Comparison of ENCODE assay signal across 10 cellular contexts in the genomic region with DNA sequence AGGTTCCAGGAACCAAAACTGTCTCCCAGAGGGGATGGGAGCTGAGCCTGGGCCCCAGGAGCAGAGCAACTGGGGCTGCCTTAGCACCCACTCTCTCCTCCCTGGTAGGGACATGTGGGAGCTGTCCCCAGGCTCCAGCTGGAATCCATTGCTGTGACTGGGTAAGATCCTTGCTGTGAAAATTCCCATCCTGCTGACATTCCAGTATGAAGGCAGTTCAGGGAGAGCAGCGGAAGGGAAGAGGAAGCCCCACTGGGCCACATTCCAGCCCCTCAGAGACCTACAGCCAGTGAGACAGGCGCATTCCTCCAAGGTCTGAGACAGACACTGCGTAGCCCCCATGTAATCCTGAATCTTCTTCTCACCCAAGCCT. TPM values are rescaled to one million over a fixed set of nuclear protein-coding genes. Genes with fewer than 3 reads are reported as not detected.
DNase-seq lines count a peak whose midpoint lies in the region; ATAC-seq and TF ChIP-seq lines count a peak whose summit lies in the region.
"Had no signal": no experiment of that assay in that cellular context is flagged by ENCODE, and none has a peak within 500 bp of the region (broad histone marks: within the 10 kb centered on the region; RNA-seq: fewer than 3 reads in every experiment).

No MANE protein-coding gene starts in this region.

- H2AFZ ChIP-seq in fibroblast of lung (ENCODE audit: low read length), result no peak overlapping the region

- CTCF ChIA-PET in activated CD4-positive, alpha-beta memory T cell treated with anti-CD3 and anti-CD28 coated beads for 36 hours (lab: Charles Lee), result interaction anchor here (0.6 to 4.0 kb wide), 11 partner anchors 11 to 233 kb away, joined by 3 to 23 read pairs (median 5); a partner anchor contains a TSS

- no peak overlapping the region for H3K9ac ChIP-seq in fibroblast of lung (ENCODE audit: insufficient read depth, low read length)

- TF ChIP-seq EP300 in sigmoid colon (IDR thresholded peaks at IDR 0.05), result no peak

- no peak for TF ChIP-seq POLR2A in sigmoid colon (IDR thresholded peaks at IDR 0.05)

- DNase-seq in EH (ENCODE audit: low read depth), result peak; percentile 96
- no peak for DNase-seq in activated CD4-positive, alpha-beta memory T cell treated with anti-CD3 and anti-CD28 coated beads for 36 hours
- DNase-seq in fibroblast of lung (ENCODE audit: low read depth in 2 of 2), result peak; percentile 38 to 74
- DNase-seq in sigmoid colon, result no peak
- no peak for DNase-seq in NCI-H510A treated with DMSO at 0.1 percent for 48 hours (lab: John Stamatoyannopoulos, UW)
- no peak for DNase-seq in omental fat pad (ENCODE audit: low spot score)
- DNase-seq in medulla oblongata (ENCODE audit: extremely low spot score), result no peak
- DNase-seq: effector CD4-positive, alpha-beta T cell; occipital lobe had no signal

- H3K27ac ChIP-seq in fibroblast of lung (ENCODE audit: insufficient read depth, low read length), result peak overlapping the region; percentile 73
- peak overlapping the region; percentile 32 to 74 (median 56) for H3K27ac ChIP-seq in sigmoid colon

- POLR2A ChIA-PET in activated CD4-positive, alpha-beta memory T cell treated with anti-CD3 and anti-CD28 coated beads for 36 hours (lab: Charles Lee), result interaction anchor here (0.5 to 1.4 kb wide), 5 partner anchors 20 to 568 kb away, joined by 3 to 7 read pairs (median 4); a partner anchor contains a TSS

- ATAC-seq in omental fat pad (ENCODE audit: low FRiP score) (no peak), GM19397 (IDR thresholded peaks at IDR 0.05; ENCODE audit: unreplicated experiment) (no peak)

- WGBS in sigmoid colon, 2 donors, result 59 to 84% methylated on average over 3 of the region's 3 CpGs

- H3K4me1 Mint-ChIP-seq in activated CD4-positive, alpha-beta memory T cell treated with anti-CD3 and anti-CD28 coated beads for 36 hours (ENCODE audit: low read depth), result peaks cover 32% of the 10 kb centered on the region

- no peak overlapping the region for H3K4me3 Mint-ChIP-seq in activated CD4-positive, alpha-beta memory T cell treated with anti-CD3 and anti-CD28 coated beads for 36 hours

- H3K79me2 ChIP-seq in fibroblast of lung (ENCODE audit: control insufficient read depth, insufficient read depth, low read length), result no peaks in the 10 kb centered on the region

- H3K36me3 Mint-ChIP-seq in activated CD4-positive, alpha-beta memory T cell treated with anti-CD3 and anti-CD28 coated beads for 36 hours, result no peaks in the 10 kb centered on the region

- no peaks in the 10 kb centered on the region for H3K27me3 Mint-ChIP-seq in activated CD4-positive, alpha-beta memory T cell treated with anti-CD3 and anti-CD28 coated beads for 36 hours

- H3K9me3 ChIP-seq in fibroblast of lung (ENCODE audit: control insufficient read depth, insufficient read depth, low read depth, low read length), result no peaks in the 10 kb centered on the region
- no peaks in the 10 kb centered on the region for H3K9me3 ChIP-seq in sigmoid colon

- peak overlapping the region; percentile 79 for H3K27ac Mint-ChIP-seq in activated CD4-positive, alpha-beta memory T cell treated with anti-CD3 and anti-CD28 coated beads for 36 hours

- no peak for TF ChIP-seq CTCF in fibroblast of lung (conservative IDR thresholded peaks at IDR 0.05 in 1 of 2, IDR thresholded peaks at IDR 0.05 in 1 of 2; ENCODE audit: low read depth in 1 of 2, low read length in 2 of 2)
- no peak for TF ChIP-seq CTCF in sigmoid colon (IDR thresholded peaks at IDR 0.05)
- TF ChIP-seq CTCF in omental fat pad (IDR thresholded peaks at IDR 0.05), result no peak

- H3K27me3 ChIP-seq in fibroblast of lung (ENCODE audit: control insufficient read depth, insufficient read depth, low read length) (no peaks in the 10 kb centered on the region), sigmoid colon (no peaks in the 10 kb centered on the region)

- H3K36me3 ChIP-seq in fibroblast of lung (ENCODE audit: control insufficient read depth, insufficient read depth, low read length) (no peaks in the 10 kb centered on the region), sigmoid colon (no peaks in the 10 kb centered on the region)

- H3K4me2 ChIP-seq in fibroblast of lung (ENCODE audit: extremely low read depth, insufficient read depth, low read length), result no peak overlapping the region

- no peaks in the 10 kb centered on the region for H4K20me1 ChIP-seq in fibroblast of lung (ENCODE audit: control insufficient read depth, extremely low read depth, insufficient read depth, low read length)

- no peaks in the 10 kb centered on the region for H3K9me3 Mint-ChIP-seq in activated CD4-positive, alpha-beta memory T cell treated with anti-CD3 and anti-CD28 coated beads for 36 hours

- H3K4me3 ChIP-seq in fibroblast of lung (replicated peaks in 1 of 4; ENCODE audit: control extremely low read depth in 1 of 4, insufficient read depth in 1 of 4, low read depth in 3 of 4, low read length in 4 of 4), result no peak overlapping the region
- H3K4me3 ChIP-seq in sigmoid colon, result no peak overlapping the region

- intact Hi-C loops in activated CD4-positive, alpha-beta memory T cell treated with anti-CD3 and anti-CD28 coated beads for 36 hours (cut with micrococcal nuclease), result no loop called here
- intact Hi-C loops in sigmoid colon (cut with DNase I), result no loop called here

- peaks cover 49% of the 10 kb centered on the region for H3K4me1 ChIP-seq in fibroblast of lung (ENCODE audit: control insufficient read depth, extremely low read depth, insufficient read depth, low read length)
- peaks cover 0 to 46% (median 43%) of the 10 kb centered on the region in 4 donors for H3K4me1 ChIP-seq in sigmoid colon

RNA-seq across cellular contexts. Expression of a gene that starts 24.2 kb away (rescaled TPM):
- 10 to 100 TPM; 46.3 to 47.1 TPM for total RNA-seq in activated CD4-positive, alpha-beta memory T cell treated with anti-CD3 and anti-CD28 coated beads for 36 hours
- total RNA-seq in fibroblast of lung, result 50.3 and 133 TPM in 2 replicates
- 11.7 and 17.5 TPM in 2 replicates for polyA plus RNA-seq in fibroblast of lung
- 34.5 and 50.8 TPM in 2 replicates for polyA plus RNA-seq in fibroblast of lung (2012)
- 70.6 and 134 TPM in 2 replicates for polyA minus RNA-seq in fibroblast of lung (ENCODE audit: low replicate concordance)
- 10 to 100 TPM; 28.2 to 90.3 (median 53.4) TPM for total RNA-seq in sigmoid colon
- 10 to 100 TPM; 24.0 to 92.6 (median 39.8) TPM for polyA plus RNA-seq in sigmoid colon
- total RNA-seq in omental fat pad, result 10 to 100 TPM; 33.1 to 99.0 (median 50.6) TPM

Comparison
In these comparisons a context has a peak if more than half of its experiments do, and no peak if none do; other contexts are left out.
1. DNase-seq: peak in EH (single experiment) and fibroblast of lung (2 of 2); none in activated CD4-positive, alpha-beta memory T cell treated with anti-CD3 and anti-CD28 coated beads for 36 hours (single experiment), sigmoid colon (single experiment), NCI-H510A treated with DMSO at 0.1 percent for 48 hours (single experiment), omental fat pad (single experiment) and medulla oblongata (single experiment).